22 cellular contexts compared by ENCODE assay signal in genomic region chr1:156807627-156808026, GRCh38. TPM values are rescaled to one million over a fixed set of nuclear protein-coding genes. Genes with fewer than 3 reads are reported as not detected.
DNase-seq lines count a peak whose midpoint lies in the region; ATAC-seq and TF ChIP-seq lines count a peak whose summit lies in the region.
"Had no signal": no experiment of that assay in that cellular context is flagged by ENCODE, and none has a peak within 500 bp of the region (broad histone marks: within the 10 kb centered on the region; RNA-seq: fewer than 3 reads in every experiment).

No MANE protein-coding gene starts in this region.

- DNase-seq in activated CD4-positive, alpha-beta T cell treated with anti-CD3 and anti-CD28 coated beads, Interleukin-2, amount 10 ng/mL, durations not matched to agents 7 days and 5 days, result peak; percentile 46
- DNase-seq in activated CD4-positive, alpha-beta T cell treated with anti-CD3 and anti-CD28 coated beads for 1 hour, result no peak
- DNase-seq in NCI-H69 (lab: John Stamatoyannopoulos, UW) (peak; percentile 58), sigmoid colon (peak; percentile 50), gastrocnemius medialis (no peak), NCI-H1417 treated with DMSO at 0.1 percent for 48 hours (lab: John Stamatoyannopoulos, UW) (no peak)
- peak; percentile 36 for DNase-seq in activated T-helper 2 cell treated with anti-CD3 and anti-CD28 coated beads, Interferon-gamma antibody, Interleukin-2, Interleukin-4, amounts not matched to agents 10 μg/mL and 5 μg/mL and 100 μg/mL, durations not matched to agents 14 hours and 24 hours and 36 hours (ENCODE audit: low spot score)
- no peak for DNase-seq in effector memory CD4-positive, alpha-beta T cell
- DNase-seq: activated gamma-delta T cell, Caco-2, GDM1, hypothalamus, left colon, MM.1S, NCI-H2081 treated with DMSO at 0.1 percent for 48 hours, NCI-H774, Peyer's patch had no signal

- H3K36me3 ChIP-seq in sigmoid colon (no peaks in the 10 kb centered on the region), gastrocnemius medialis (no peaks in the 10 kb centered on the region)
- H3K36me3 ChIP-seq in effector memory CD4-positive, alpha-beta T cell (ENCODE audit: control insufficient read depth, insufficient read depth, low read length), result peaks cover 25% of the 10 kb centered on the region
- H3K36me3 ChIP-seq: Peyer's patch, upper lobe of left lung had no signal

- in situ Hi-C loops in gastrocnemius medialis (cut with MboI; ENCODE audit: low sequenced_read_pairs in 4 of 4), result no loop called here

- no peak overlapping the region for H3K4me3 ChIP-seq in sigmoid colon
- H3K4me3 ChIP-seq in effector memory CD4-positive, alpha-beta T cell (ENCODE audit: insufficient read depth, low read depth, low read length, poor library complexity, severe bottlenecking), result no peak overlapping the region
- no peak overlapping the region for H3K4me3 ChIP-seq in gastrocnemius medialis
- H3K4me3 ChIP-seq: Peyer's patch, skin epidermis, upper lobe of left lung had no signal

- H3K36me3 Mint-ChIP-seq in activated CD4-positive, alpha-beta T cell treated with anti-CD3 and anti-CD28 coated beads, Interleukin-2, amount 10 ng/mL, durations not matched to agents 7 days and 5 days (ENCODE audit: low read depth), result peaks cover 44% of the 10 kb centered on the region
- peaks cover 79% of the 10 kb centered on the region for H3K36me3 Mint-ChIP-seq in activated T-helper 2 cell treated with anti-CD3 and anti-CD28 coated beads, Interferon-gamma antibody, Interleukin-2, Interleukin-4, amounts not matched to agents 10 μg/mL and 5 μg/mL and 100 μg/mL, durations not matched to agents 14 hours and 24 hours and 36 hours (ENCODE audit: low read depth)

- CTCF ChIA-PET in activated CD4-positive, alpha-beta T cell treated with anti-CD3 and anti-CD28 coated beads, Interleukin-2, amount 10 ng/mL, durations not matched to agents 7 days and 5 days (lab: Charles Lee), result interaction anchor here (0.5 to 21.9 kb wide), 11 partner anchors 9 to 118 kb away, joined by 3 to 247 read pairs (median 4); partner anchors contain the start of genes INSRR, NTRK1 and SH2D2A

- H3K27ac Mint-ChIP-seq in activated CD4-positive, alpha-beta T cell treated with anti-CD3 and anti-CD28 coated beads, Interleukin-2, amount 10 ng/mL, durations not matched to agents 7 days and 5 days, result peak overlapping the region; percentile 84
- H3K27ac Mint-ChIP-seq in activated T-helper 2 cell treated with anti-CD3 and anti-CD28 coated beads, Interferon-gamma antibody, Interleukin-2, Interleukin-4, amounts not matched to agents 10 μg/mL and 5 μg/mL and 100 μg/mL, durations not matched to agents 14 hours and 24 hours and 36 hours, result peak overlapping the region; percentile 78

- no peaks in the 10 kb centered on the region for H3K9me3 Mint-ChIP-seq in activated CD4-positive, alpha-beta T cell treated with anti-CD3 and anti-CD28 coated beads, Interleukin-2, amount 10 ng/mL, durations not matched to agents 7 days and 5 days
- H3K9me3 Mint-ChIP-seq in activated T-helper 2 cell treated with anti-CD3 and anti-CD28 coated beads, Interferon-gamma antibody, Interleukin-2, Interleukin-4, amounts not matched to agents 10 μg/mL and 5 μg/mL and 100 μg/mL, durations not matched to agents 14 hours and 24 hours and 36 hours, result no peaks in the 10 kb centered on the region

- TF ChIP-seq POLR2A in sigmoid colon (IDR thresholded peaks at IDR 0.05), result no peak
- TF ChIP-seq POLR2A in gastrocnemius medialis (IDR thresholded peaks at IDR 0.05), result no peak

- no peak for ATAC-seq in gastrocnemius medialis
- ATAC-seq: left colon had no signal

- H3K4me3 Mint-ChIP-seq in activated CD4-positive, alpha-beta T cell treated with anti-CD3 and anti-CD28 coated beads, Interleukin-2, amount 10 ng/mL, durations not matched to agents 7 days and 5 days, result peak overlapping the region; percentile 6
- peak overlapping the region; percentile 28 for H3K4me3 Mint-ChIP-seq in activated T-helper 2 cell treated with anti-CD3 and anti-CD28 coated beads, Interferon-gamma antibody, Interleukin-2, Interleukin-4, amounts not matched to agents 10 μg/mL and 5 μg/mL and 100 μg/mL, durations not matched to agents 14 hours and 24 hours and 36 hours (ENCODE audit: low read depth)

- H3K27ac ChIP-seq in sigmoid colon (no peak overlapping the region), gastrocnemius medialis (no peak overlapping the region)
- H3K27ac ChIP-seq in effector memory CD4-positive, alpha-beta T cell (ENCODE audit: insufficient read depth, low read length, poor library complexity, severe bottlenecking), result no peak overlapping the region
- H3K27ac ChIP-seq: parathyroid adenoma, Peyer's patch, upper lobe of left lung, VCaP had no signal

- no peaks in the 10 kb centered on the region for H3K27me3 Mint-ChIP-seq in activated CD4-positive, alpha-beta T cell treated with anti-CD3 and anti-CD28 coated beads, Interleukin-2, amount 10 ng/mL, durations not matched to agents 7 days and 5 days
- no peaks in the 10 kb centered on the region for H3K27me3 Mint-ChIP-seq in activated T-helper 2 cell treated with anti-CD3 and anti-CD28 coated beads, Interferon-gamma antibody, Interleukin-2, Interleukin-4, amounts not matched to agents 10 μg/mL and 5 μg/mL and 100 μg/mL, durations not matched to agents 14 hours and 24 hours and 36 hours (ENCODE audit: low read depth)

- H3K4me1 ChIP-seq in sigmoid colon (peaks cover 0 to 34% (median 21%) of the 10 kb centered on the region in 4 donors), gastrocnemius medialis (peaks cover 29 to 43% of the 10 kb centered on the region in 2 donors)
- H3K4me1 ChIP-seq in effector memory CD4-positive, alpha-beta T cell (ENCODE audit: control insufficient read depth, insufficient read depth, low read length, poor library complexity, severe bottlenecking), result peaks cover 15% of the 10 kb centered on the region
- H3K4me1 ChIP-seq: Caco-2 had no signal

- H3K9me3 ChIP-seq in sigmoid colon (no peaks in the 10 kb centered on the region), gastrocnemius medialis (no peaks in the 10 kb centered on the region)
- no peaks in the 10 kb centered on the region for H3K9me3 ChIP-seq in effector memory CD4-positive, alpha-beta T cell (ENCODE audit: control insufficient read depth, low read length)
- H3K9me3 ChIP-seq: Caco-2, Peyer's patch, upper lobe of left lung had no signal

- 55 to 90% methylated on average over 2 of the region's 2 CpGs for WGBS in sigmoid colon, 2 donors

- intact Hi-C loops in activated T-helper 2 cell treated with anti-CD3 and anti-CD28 coated beads, Interferon-gamma antibody, Interleukin-2, Interleukin-4, amounts not matched to agents 10 μg/mL and 5 μg/mL and 100 μg/mL, durations not matched to agents 14 hours and 24 hours and 36 hours (cut with micrococcal nuclease), result no loop called here
- intact Hi-C loops in sigmoid colon (cut with DNase I), result no loop called here
- intact Hi-C loops in gastrocnemius medialis (cut with DNase I; ENCODE audit: low total_unique reads), result no loop called here

- TF ChIP-seq CTCF in sigmoid colon (IDR thresholded peaks at IDR 0.05) (no peak), gastrocnemius medialis (IDR thresholded peaks at IDR 0.05 in 4 of 5, conservative IDR thresholded peaks at IDR 0.05 in 1 of 5) (no peak)

- H3K27me3 ChIP-seq in sigmoid colon, result peaks cover 0 to 3% (median 0%) of the 10 kb centered on the region in 3 donors
- no peaks in the 10 kb centered on the region for H3K27me3 ChIP-seq in effector memory CD4-positive, alpha-beta T cell (replicated peaks; ENCODE audit: control insufficient read depth, insufficient read depth, low read length, poor library complexity, severe bottlenecking)
- no peaks in the 10 kb centered on the region for H3K27me3 ChIP-seq in gastrocnemius medialis
- H3K27me3 ChIP-seq: Peyer's patch, upper lobe of left lung had no signal

- peaks cover 57% of the 10 kb centered on the region for H3K4me1 Mint-ChIP-seq in activated CD4-positive, alpha-beta T cell treated with anti-CD3 and anti-CD28 coated beads, Interleukin-2, amount 10 ng/mL, durations not matched to agents 7 days and 5 days
- peaks cover 54% of the 10 kb centered on the region for H3K4me1 Mint-ChIP-seq in activated T-helper 2 cell treated with anti-CD3 and anti-CD28 coated beads, Interferon-gamma antibody, Interleukin-2, Interleukin-4, amounts not matched to agents 10 μg/mL and 5 μg/mL and 100 μg/mL, durations not matched to agents 14 hours and 24 hours and 36 hours (ENCODE audit: low read depth)

- POLR2A ChIA-PET in activated CD4-positive, alpha-beta T cell treated with anti-CD3 and anti-CD28 coated beads, Interleukin-2, amount 10 ng/mL, durations not matched to agents 7 days and 5 days (lab: Charles Lee), result no interaction called here

- TF ChIP-seq EP300 in sigmoid colon (IDR thresholded peaks at IDR 0.05), result no peak

RNA-seq across cellular contexts. Expression of gene SH2D2A, which starts 9.0 kb away (rescaled TPM):
- 10 to 100 TPM; 56.3 to 63.5 TPM for total RNA-seq in activated CD4-positive, alpha-beta T cell treated with anti-CD3 and anti-CD28 coated beads, Interleukin-2, amount 10 ng/mL, durations not matched to agents 7 days and 5 days
- total RNA-seq in activated T-helper 2 cell treated with anti-CD3 and anti-CD28 coated beads, Interferon-gamma antibody, Interleukin-2, Interleukin-4, amounts not matched to agents 10 μg/mL and 5 μg/mL and 100 μg/mL, durations not matched to agents 14 hours and 24 hours and 36 hours, result 453 and 474 TPM in 2 replicates
- total RNA-seq in sigmoid colon, result 1 to 10 TPM; 1.5 to 8.2 (median 4.3) TPM
- polyA plus RNA-seq in sigmoid colon, result 1 to 10 TPM in 2 of 3 donors, under 1 TPM in 1; 0.69 to 7.9 (median 1.2) TPM
- 1 to 10 TPM in 1 of 4 donors, under 1 TPM in 1, not detected in 2; 0.82 to 1.1 TPM for total RNA-seq in gastrocnemius medialis

RNA-seq across cellular contexts. Expression of gene PRCC, which starts 40.3 kb away (rescaled TPM):
- 10 to 100 TPM; 70.6 to 87.7 TPM for total RNA-seq in activated CD4-positive, alpha-beta T cell treated with anti-CD3 and anti-CD28 coated beads, Interleukin-2, amount 10 ng/mL, durations not matched to agents 7 days and 5 days
- 94.8 and 110 TPM in 2 replicates for total RNA-seq in activated T-helper 2 cell treated with anti-CD3 and anti-CD28 coated beads, Interferon-gamma antibody, Interleukin-2, Interleukin-4, amounts not matched to agents 10 μg/mL and 5 μg/mL and 100 μg/mL, durations not matched to agents 14 hours and 24 hours and 36 hours
- total RNA-seq in sigmoid colon (10 to 100 TPM; 27.5 to 34.1 (median 32.4) TPM), gastrocnemius medialis (10 to 100 TPM; 42.8 to 62.3 (median 46.5) TPM)
- polyA plus RNA-seq in sigmoid colon, result 10 to 100 TPM; 42.0 to 49.7 (median 48.3) TPM

RNA-seq across cellular contexts. Expression of gene INSRR, which starts 51.3 kb away (rescaled TPM):
- under 1 TPM in 1 of 2 experiments, not detected in 1; 0.05 TPM for total RNA-seq in activated CD4-positive, alpha-beta T cell treated with anti-CD3 and anti-CD28 coated beads, Interleukin-2, amount 10 ng/mL, durations not matched to agents 7 days and 5 days
- total RNA-seq in activated T-helper 2 cell treated with anti-CD3 and anti-CD28 coated beads, Interferon-gamma antibody, Interleukin-2, Interleukin-4, amounts not matched to agents 10 μg/mL and 5 μg/mL and 100 μg/mL, durations not matched to agents 14 hours and 24 hours and 36 hours, result 1.1 and 1.4 TPM in 2 replicates
- total RNA-seq in sigmoid colon (not detected), gastrocnemius medialis (not detected)
- polyA plus RNA-seq in sigmoid colon, result under 1 TPM in 1 of 3 donors, not detected in 2; 0.06 TPM
- total RNA-seq: bronchial epithelial cell, Caco-2, left colon, Peyer's patch had no signal

RNA-seq across cellular contexts. Expression of gene NTRK1, which starts 53.0 kb away (rescaled TPM):
- 1 to 10 TPM; 1.9 to 2.0 TPM for total RNA-seq in activated CD4-positive, alpha-beta T cell treated with anti-CD3 and anti-CD28 coated beads, Interleukin-2, amount 10 ng/mL, durations not matched to agents 7 days and 5 days
- 252 and 253 TPM in 2 replicates for total RNA-seq in activated T-helper 2 cell treated with anti-CD3 and anti-CD28 coated beads, Interferon-gamma antibody, Interleukin-2, Interleukin-4, amounts not matched to agents 10 μg/mL and 5 μg/mL and 100 μg/mL, durations not matched to agents 14 hours and 24 hours and 36 hours
- total RNA-seq in sigmoid colon (1 to 10 TPM; 1.5 to 4.9 (median 3.6) TPM), gastrocnemius medialis (under 1 TPM in 2 of 4 donors, not detected in 2; 0.13 to 0.22 TPM)
- under 1 TPM in 2 of 3 donors, not detected in 1; 0.42 to 0.60 TPM for polyA plus RNA-seq in sigmoid colon
- total RNA-seq: bronchial epithelial cell, Caco-2 had no signal

RNA-seq across cellular contexts. Expression of gene HDGF, which starts 56.2 kb away (rescaled TPM):
- 100 to 1,000 TPM; 288 to 301 TPM for total RNA-seq in activated CD4-positive, alpha-beta T cell treated with anti-CD3 and anti-CD28 coated beads, Interleukin-2, amount 10 ng/mL, durations not matched to agents 7 days and 5 days
- 359 and 360 TPM in 2 replicates for total RNA-seq in activated T-helper 2 cell treated with anti-CD3 and anti-CD28 coated beads, Interferon-gamma antibody, Interleukin-2, Interleukin-4, amounts not matched to agents 10 μg/mL and 5 μg/mL and 100 μg/mL, durations not matched to agents 14 hours and 24 hours and 36 hours
- total RNA-seq in sigmoid colon (100 to 1,000 TPM; 108 to 128 (median 116) TPM), gastrocnemius medialis (100 to 1,000 TPM; 154 to 281 (median 240) TPM)
- 100 to 1,000 TPM; 156 to 297 (median 202) TPM for polyA plus RNA-seq in sigmoid colon

Comparison
In these comparisons a context has a peak if more than half of its experiments do, and no peak if none do; other contexts are left out.
1. DNase-seq: peak in activated CD4-positive, alpha-beta T cell treated with anti-CD3 and anti-CD28 coated beads, Interleukin-2, amount 10 ng/mL, durations not matched to agents 7 days and 5 days (single experiment), NCI-H69 (single experiment), activated T-helper 2 cell treated with anti-CD3 and anti-CD28 coated beads, Interferon-gamma antibody, Interleukin-2, Interleukin-4, amounts not matched to agents 10 μg/mL and 5 μg/mL and 100 μg/mL, durations not matched to agents 14 hours and 24 hours and 36 hours (single experiment) and sigmoid colon (single experiment); none in activated CD4-positive, alpha-beta T cell treated with anti-CD3 and anti-CD28 coated beads for 1 hour (single experiment), effector memory CD4-positive, alpha-beta T cell (0 of 3), gastrocnemius medialis (0 of 2) and NCI-H1417 treated with DMSO at 0.1 percent for 48 hours (single experiment).
2. RNA of gene SH2D2A, which starts 9.0 kb away (total RNA-seq): 453 to 474 TPM in activated T-helper 2 cell treated with anti-CD3 and anti-CD28 coated beads, Interferon-gamma antibody, Interleukin-2, Interleukin-4, amounts not matched to agents 10 μg/mL and 5 μg/mL and 100 μg/mL, durations not matched to agents 14 hours and 24 hours and 36 hours and 56.3 to 63.5 TPM in activated CD4-positive, alpha-beta T cell treated with anti-CD3 and anti-CD28 coated beads, Interleukin-2, amount 10 ng/mL, durations not matched to agents 7 days and 5 days; 1.5 to 8.2 TPM in sigmoid colon and 0.82 to 1.1 TPM in gastrocnemius medialis; every median in the first group is over 4 times any median in the second.